2 cellular contexts compared by ENCODE assay signal in the genomic region with DNA sequence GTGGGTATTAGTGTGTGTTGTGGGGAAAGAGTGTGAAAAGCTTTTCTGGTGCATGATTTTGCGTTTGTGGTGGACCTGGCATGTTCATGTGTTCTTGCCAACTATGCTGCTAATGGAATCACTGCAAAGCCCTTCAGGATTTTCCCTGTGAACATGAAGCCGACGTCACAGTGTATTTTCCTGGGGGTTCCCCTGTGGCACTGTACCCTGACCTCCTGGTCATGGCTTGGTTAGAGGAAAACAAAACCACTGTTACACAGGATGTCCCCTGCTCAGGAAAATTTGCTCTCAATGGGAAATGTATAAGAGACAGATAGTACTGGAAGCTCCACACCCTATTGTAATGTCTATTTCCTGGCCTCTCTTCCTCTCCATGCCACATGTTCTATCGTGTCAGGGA.
TF ChIP-seq lines count a peak whose summit lies in the region.

No MANE protein-coding gene starts in this region.

TF ChIP-seq in liver, 16 proteins besides CTCF, POLR2A, EP300 and RAD21:
- TF ChIP-seq NR2F2 (IDR thresholded peaks at IDR 0.05) (peak; percentile 56), HNF4G (IDR thresholded peaks at IDR 0.05) (no peak), FOXA1 (IDR thresholded peaks at IDR 0.05) (no peak), YY1 (IDR thresholded peaks at IDR 0.05) (no peak), FOXA2 (IDR thresholded peaks at IDR 0.05) (no peak), GABPA (IDR thresholded peaks at IDR 0.05 in 1 of 2, conservative IDR thresholded peaks at IDR 0.05 in 1 of 2) (no peak), RXRA (IDR thresholded peaks at IDR 0.05) (peak; percentile 39 to 46), HNF4A (conservative IDR thresholded peaks at IDR 0.05) (peak; percentile 47 to 53), JUND (IDR thresholded peaks at IDR 0.05) (no peak), EGR1 (IDR thresholded peaks at IDR 0.05; ENCODE audit: low read depth in 2 of 2) (no peak), SP1 (IDR thresholded peaks at IDR 0.05) (peak; percentile 66), TAF1 (conservative IDR thresholded peaks at IDR 0.05) (no peak)
- TF ChIP-seq, protein P1, sequence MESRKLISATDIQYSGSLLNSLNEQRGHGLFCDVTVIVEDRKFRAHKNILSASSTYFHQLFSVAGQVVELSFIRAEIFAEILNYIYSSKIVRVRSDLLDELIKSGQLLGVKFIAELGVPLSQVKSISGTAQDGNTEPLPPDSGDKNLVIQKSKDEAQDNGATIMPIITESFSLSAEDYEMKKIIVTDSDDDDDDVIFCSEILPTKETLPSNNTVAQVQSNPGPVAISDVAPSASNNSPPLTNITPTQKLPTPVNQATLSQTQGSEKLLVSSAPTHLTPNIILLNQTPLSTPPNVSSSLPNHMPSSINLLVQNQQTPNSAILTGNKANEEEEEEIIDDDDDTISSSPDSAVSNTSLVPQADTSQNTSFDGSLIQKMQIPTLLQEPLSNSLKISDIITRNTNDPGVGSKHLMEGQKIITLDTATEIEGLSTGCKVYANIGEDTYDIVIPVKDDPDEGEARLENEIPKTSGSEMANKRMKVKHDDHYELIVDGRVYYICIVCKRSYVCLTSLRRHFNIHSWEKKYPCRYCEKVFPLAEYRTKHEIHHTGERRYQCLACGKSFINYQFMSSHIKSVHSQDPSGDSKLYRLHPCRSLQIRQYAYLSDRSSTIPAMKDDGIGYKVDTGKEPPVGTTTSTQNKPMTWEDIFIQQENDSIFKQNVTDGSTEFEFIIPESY (IDR thresholded peaks at IDR 0.05) = no peak
- TF ChIP-seq, protein P2, sequence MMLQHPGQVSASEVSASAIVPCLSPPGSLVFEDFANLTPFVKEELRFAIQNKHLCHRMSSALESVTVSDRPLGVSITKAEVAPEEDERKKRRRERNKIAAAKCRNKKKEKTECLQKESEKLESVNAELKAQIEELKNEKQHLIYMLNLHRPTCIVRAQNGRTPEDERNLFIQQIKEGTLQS (IDR thresholded peaks at IDR 0.05) = no peak
- TF ChIP-seq, protein P3, sequence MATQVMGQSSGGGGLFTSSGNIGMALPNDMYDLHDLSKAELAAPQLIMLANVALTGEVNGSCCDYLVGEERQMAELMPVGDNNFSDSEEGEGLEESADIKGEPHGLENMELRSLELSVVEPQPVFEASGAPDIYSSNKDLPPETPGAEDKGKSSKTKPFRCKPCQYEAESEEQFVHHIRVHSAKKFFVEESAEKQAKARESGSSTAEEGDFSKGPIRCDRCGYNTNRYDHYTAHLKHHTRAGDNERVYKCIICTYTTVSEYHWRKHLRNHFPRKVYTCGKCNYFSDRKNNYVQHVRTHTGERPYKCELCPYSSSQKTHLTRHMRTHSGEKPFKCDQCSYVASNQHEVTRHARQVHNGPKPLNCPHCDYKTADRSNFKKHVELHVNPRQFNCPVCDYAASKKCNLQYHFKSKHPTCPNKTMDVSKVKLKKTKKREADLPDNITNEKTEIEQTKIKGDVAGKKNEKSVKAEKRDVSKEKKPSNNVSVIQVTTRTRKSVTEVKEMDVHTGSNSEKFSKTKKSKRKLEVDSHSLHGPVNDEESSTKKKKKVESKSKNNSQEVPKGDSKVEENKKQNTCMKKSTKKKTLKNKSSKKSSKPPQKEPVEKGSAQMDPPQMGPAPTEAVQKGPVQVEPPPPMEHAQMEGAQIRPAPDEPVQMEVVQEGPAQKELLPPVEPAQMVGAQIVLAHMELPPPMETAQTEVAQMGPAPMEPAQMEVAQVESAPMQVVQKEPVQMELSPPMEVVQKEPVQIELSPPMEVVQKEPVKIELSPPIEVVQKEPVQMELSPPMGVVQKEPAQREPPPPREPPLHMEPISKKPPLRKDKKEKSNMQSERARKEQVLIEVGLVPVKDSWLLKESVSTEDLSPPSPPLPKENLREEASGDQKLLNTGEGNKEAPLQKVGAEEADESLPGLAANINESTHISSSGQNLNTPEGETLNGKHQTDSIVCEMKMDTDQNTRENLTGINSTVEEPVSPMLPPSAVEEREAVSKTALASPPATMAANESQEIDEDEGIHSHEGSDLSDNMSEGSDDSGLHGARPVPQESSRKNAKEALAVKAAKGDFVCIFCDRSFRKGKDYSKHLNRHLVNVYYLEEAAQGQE (IDR thresholded peaks at IDR 0.05) = no peak
- TF ChIP-seq, protein P4, sequence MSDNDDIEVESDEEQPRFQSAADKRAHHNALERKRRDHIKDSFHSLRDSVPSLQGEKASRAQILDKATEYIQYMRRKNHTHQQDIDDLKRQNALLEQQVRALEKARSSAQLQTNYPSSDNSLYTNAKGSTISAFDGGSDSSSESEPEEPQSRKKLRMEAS (IDR thresholded peaks at IDR 0.05) = no peak

TF ChIP-seq in HepG2, 621 proteins besides CTCF, POLR2A, EP300 and RAD21:
- no peak for TF ChIP-seq SPEN (CRISPR knock-in tag; IDR thresholded peaks at IDR 0.05; ENCODE audit: low read depth)
- no peak for TF ChIP-seq ERF (CRISPR knock-in tag; IDR thresholded peaks at IDR 0.05)
- no peak for TF ChIP-seq MBD4 (IDR thresholded peaks at IDR 0.05; ENCODE audit: borderline replicate concordance, low read length)
- TF ChIP-seq, protein P5, sequence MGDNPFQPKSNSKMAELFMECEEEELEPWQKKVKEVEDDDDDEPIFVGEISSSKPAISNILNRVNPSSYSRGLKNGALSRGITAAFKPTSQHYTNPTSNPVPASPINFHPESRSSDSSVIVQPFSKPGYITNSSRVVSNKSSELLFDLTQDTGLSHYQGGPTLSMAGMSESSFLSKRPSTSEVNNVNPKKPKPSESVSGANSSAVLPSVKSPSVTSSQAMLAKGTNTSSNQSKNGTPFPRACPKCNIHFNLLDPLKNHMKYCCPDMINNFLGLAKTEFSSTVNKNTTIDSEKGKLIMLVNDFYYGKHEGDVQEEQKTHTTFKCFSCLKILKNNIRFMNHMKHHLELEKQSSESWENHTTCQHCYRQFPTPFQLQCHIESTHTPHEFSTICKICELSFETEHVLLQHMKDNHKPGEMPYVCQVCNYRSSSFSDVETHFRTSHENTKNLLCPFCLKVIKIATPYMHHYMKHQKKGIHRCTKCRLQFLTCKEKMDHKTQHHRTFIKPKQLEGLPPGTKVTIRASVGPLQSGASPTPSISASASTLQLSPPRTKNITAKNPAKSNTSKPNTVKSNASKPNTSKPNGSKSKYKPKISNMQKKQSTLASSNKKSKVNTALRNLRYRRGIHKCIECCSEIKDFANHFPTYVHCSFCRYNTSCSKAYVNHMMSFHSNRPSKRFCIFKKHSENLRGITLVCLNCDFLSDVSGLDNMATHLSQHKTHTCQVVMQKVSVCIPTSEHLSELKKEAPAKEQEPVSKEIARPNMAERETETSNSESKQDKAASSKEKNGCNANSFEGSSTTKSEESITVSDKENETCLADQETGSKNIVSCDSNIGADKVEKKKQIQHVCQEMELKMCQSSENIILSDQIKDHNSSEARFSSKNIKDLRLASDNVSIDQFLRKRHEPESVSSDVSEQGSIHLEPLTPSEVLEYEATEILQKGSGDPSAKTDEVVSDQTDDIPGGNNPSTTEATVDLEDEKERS (CRISPR knock-in tag; IDR thresholded peaks at IDR 0.05) = no peak
- TF ChIP-seq, protein P6, sequence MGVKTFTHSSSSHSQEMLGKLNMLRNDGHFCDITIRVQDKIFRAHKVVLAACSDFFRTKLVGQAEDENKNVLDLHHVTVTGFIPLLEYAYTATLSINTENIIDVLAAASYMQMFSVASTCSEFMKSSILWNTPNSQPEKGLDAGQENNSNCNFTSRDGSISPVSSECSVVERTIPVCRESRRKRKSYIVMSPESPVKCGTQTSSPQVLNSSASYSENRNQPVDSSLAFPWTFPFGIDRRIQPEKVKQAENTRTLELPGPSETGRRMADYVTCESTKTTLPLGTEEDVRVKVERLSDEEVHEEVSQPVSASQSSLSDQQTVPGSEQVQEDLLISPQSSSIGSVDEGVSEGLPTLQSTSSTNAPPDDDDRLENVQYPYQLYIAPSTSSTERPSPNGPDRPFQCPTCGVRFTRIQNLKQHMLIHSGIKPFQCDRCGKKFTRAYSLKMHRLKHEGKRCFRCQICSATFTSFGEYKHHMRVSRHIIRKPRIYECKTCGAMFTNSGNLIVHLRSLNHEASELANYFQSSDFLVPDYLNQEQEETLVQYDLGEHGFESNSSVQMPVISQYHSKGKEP (CRISPR knock-in tag; IDR thresholded peaks at IDR 0.05) = no peak
- no peak for TF ChIP-seq ZNF615 (CRISPR knock-in tag; IDR thresholded peaks at IDR 0.05; ENCODE audit: borderline replicate concordance)
- no peak for TF ChIP-seq TCF7 (IDR thresholded peaks at IDR 0.05; ENCODE audit: low read depth)
- no peak for TF ChIP-seq ZKSCAN1 (IDR thresholded peaks at IDR 0.05; ENCODE audit: low read length)
- TF ChIP-seq ZFP41 (CRISPR knock-in tag; IDR thresholded peaks at IDR 0.05; ENCODE audit: borderline replicate concordance) = no peak
- no peak for TF ChIP-seq ZNF496 (CRISPR knock-in tag; IDR thresholded peaks at IDR 0.05; ENCODE audit: insufficient replicate concordance)
- no peak for TF ChIP-seq SSRP1 (CRISPR knock-in tag; IDR thresholded peaks at IDR 0.05)
- TF ChIP-seq ZZZ3 (CRISPR knock-in tag; IDR thresholded peaks at IDR 0.05; ENCODE audit: borderline replicate concordance) = no peak
- TF ChIP-seq, protein P7, sequence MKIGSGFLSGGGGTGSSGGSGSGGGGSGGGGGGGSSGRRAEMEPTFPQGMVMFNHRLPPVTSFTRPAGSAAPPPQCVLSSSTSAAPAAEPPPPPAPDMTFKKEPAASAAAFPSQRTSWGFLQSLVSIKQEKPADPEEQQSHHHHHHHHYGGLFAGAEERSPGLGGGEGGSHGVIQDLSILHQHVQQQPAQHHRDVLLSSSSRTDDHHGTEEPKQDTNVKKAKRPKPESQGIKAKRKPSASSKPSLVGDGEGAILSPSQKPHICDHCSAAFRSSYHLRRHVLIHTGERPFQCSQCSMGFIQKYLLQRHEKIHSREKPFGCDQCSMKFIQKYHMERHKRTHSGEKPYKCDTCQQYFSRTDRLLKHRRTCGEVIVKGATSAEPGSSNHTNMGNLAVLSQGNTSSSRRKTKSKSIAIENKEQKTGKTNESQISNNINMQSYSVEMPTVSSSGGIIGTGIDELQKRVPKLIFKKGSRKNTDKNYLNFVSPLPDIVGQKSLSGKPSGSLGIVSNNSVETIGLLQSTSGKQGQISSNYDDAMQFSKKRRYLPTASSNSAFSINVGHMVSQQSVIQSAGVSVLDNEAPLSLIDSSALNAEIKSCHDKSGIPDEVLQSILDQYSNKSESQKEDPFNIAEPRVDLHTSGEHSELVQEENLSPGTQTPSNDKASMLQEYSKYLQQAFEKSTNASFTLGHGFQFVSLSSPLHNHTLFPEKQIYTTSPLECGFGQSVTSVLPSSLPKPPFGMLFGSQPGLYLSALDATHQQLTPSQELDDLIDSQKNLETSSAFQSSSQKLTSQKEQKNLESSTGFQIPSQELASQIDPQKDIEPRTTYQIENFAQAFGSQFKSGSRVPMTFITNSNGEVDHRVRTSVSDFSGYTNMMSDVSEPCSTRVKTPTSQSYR (CRISPR knock-in tag; IDR thresholded peaks at IDR 0.05; ENCODE audit: borderline replicate concordance) = no peak
- TF ChIP-seq ZNF660 (CRISPR knock-in tag; IDR thresholded peaks at IDR 0.05; ENCODE audit: borderline replicate concordance, low read depth) = no peak
